In genomic region chr4:26856906-26857277, GRCh38 we compare ENCODE assay signal across 1 cellular context.
TF ChIP-seq lines count a peak whose summit lies in the region.

No MANE protein-coding gene starts in this region.

TF ChIP-seq in K562, 482 proteins besides CTCF, POLR2A, EP300 and RAD21 (continued from another document):
- TF ChIP-seq, protein P1, sequence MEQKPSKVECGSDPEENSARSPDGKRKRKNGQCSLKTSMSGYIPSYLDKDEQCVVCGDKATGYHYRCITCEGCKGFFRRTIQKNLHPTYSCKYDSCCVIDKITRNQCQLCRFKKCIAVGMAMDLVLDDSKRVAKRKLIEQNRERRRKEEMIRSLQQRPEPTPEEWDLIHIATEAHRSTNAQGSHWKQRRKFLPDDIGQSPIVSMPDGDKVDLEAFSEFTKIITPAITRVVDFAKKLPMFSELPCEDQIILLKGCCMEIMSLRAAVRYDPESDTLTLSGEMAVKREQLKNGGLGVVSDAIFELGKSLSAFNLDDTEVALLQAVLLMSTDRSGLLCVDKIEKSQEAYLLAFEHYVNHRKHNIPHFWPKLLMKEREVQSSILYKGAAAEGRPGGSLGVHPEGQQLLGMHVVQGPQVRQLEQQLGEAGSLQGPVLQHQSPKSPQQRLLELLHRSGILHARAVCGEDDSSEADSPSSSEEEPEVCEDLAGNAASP (IDR thresholded peaks at IDR 0.05): no peak
- TF ChIP-seq SAFB2 (IDR thresholded peaks at IDR 0.05; ENCODE audit: borderline replicate concordance, low read depth, low read length, severe bottlenecking) (no peak), HDAC8 (tag; IDR thresholded peaks at IDR 0.05) (no peak), GTF2A2 (tag; IDR thresholded peaks at IDR 0.05) (no peak), THRAP3 (IDR thresholded peaks at IDR 0.05; ENCODE audit: borderline replicate concordance) (no peak), ZEB2 (IDR thresholded peaks at IDR 0.05) (no peak), HMG20B (CRISPR knock-in tag; IDR thresholded peaks at IDR 0.05) (no peak), TEAD4 (IDR thresholded peaks at IDR 0.05; ENCODE audit: low read length) (no peak), TEAD4 (CRISPR knock-in tag; IDR thresholded peaks at IDR 0.05; ENCODE audit: borderline replicate concordance) (no peak), PYGO2 (tag; IDR thresholded peaks at IDR 0.05) (no peak)
TF ChIP-seq in K562: peak in this region for 0.
